ENCODE assay signal across 23 cellular contexts in the genomic region with DNA sequence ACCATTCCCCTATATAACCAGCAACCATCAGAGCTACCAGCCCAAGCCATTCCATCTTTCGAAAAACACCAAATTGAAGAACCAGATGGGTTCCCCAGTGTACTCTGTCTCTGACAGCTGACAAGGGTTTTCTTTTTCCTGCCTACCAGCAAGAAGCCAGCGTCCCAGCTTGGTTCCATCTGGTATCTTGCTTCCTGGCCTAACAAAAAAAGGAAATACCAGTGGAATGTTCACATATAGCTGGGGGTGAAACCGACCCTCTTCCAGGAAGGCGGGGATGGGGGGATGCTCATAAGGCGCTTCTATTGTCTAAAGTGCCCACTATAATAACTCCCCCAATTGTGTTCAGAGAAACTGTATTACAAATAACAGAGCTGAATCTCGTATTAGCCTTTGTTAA.
"Had no signal": no experiment of that assay in that cellular context is flagged by ENCODE, and none has a peak within 500 bp of the region (broad histone marks: within the 10 kb centered on the region; RNA-seq: fewer than 3 reads in every experiment).

No MANE protein-coding gene starts in this region.

- H3K36me3 Mint-ChIP-seq: stimulated activated naive B cell treated with anti-CD40 and anti-IgM and Interleukin-4, amounts not matched to agents 10 μg/mL and 1 μg/mL and 100 μg/mL, for 72 hours had no signal

- H3K4me1 Mint-ChIP-seq: naive thymus-derived CD4-positive, alpha-beta T cell; stimulated activated naive B cell treated with anti-CD40 and anti-IgM and Interleukin-4, amounts not matched to agents 10 μg/mL and 1 μg/mL and 100 μg/mL, for 72 hours; stimulated activated naive CD8-positive, alpha-beta T cell treated with anti-CD3 and anti-CD28 coated beads, Interleukin-15, amount 100 ng/mL, for 72 hours had no signal

- H3K27ac Mint-ChIP-seq: endodermal cell; naive thymus-derived CD4-positive, alpha-beta T cell; stimulated activated naive B cell treated with anti-CD40 and anti-IgM and Interleukin-4, amounts not matched to agents 10 μg/mL and 1 μg/mL and 100 μg/mL, for 72 hours; stimulated activated naive CD8-positive, alpha-beta T cell treated with anti-CD3 and anti-CD28 coated beads, Interleukin-15, amount 100 ng/mL, for 72 hours had no signal

- H3K4me3 Mint-ChIP-seq: endodermal cell; naive thymus-derived CD4-positive, alpha-beta T cell; nephron progenitor cell; stimulated activated naive B cell treated with anti-CD40 and anti-IgM and Interleukin-4, amounts not matched to agents 10 μg/mL and 1 μg/mL and 100 μg/mL, for 72 hours; stimulated activated naive CD8-positive, alpha-beta T cell treated with anti-CD3 and anti-CD28 coated beads, Interleukin-15, amount 100 ng/mL, for 72 hours had no signal

- ATAC-seq: esophagus mucosa; gastroesophageal sphincter; left colon; left ventricle myocardium superior; sciatic nerve; stimulated activated naive B cell treated with anti-CD40 and anti-IgM and Interleukin-4, amounts not matched to agents 10 μg/mL and 1 μg/mL and 100 μg/mL, for 72 hours; stimulated activated naive CD8-positive, alpha-beta T cell treated with anti-CD3 and anti-CD28 coated beads, Interleukin-15, amount 100 ng/mL, for 72 hours; upper lobe of right lung had no signal

- DNase-seq: colonic mucosa; effector CD4-positive, alpha-beta T cell; endodermal cell; foreskin fibroblast; head of caudate nucleus; kidney; left colon; left ventricle myocardium superior; mesendoderm; naive thymus-derived CD4-positive, alpha-beta T cell; nephron progenitor cell; retina; spleen; stimulated activated CD4-positive, alpha-beta T cell treated with anti-CD3 and anti-CD28 coated beads, Interleukin-15, amount 100 ng/mL, for 24 hours; stimulated activated CD4-positive, alpha-beta T cell treated with anti-CD3 and anti-CD28 coated beads, Interleukin-1b, Interleukin-23, amount 100 ng/mL, for 48 hours; stimulated activated CD4-positive, alpha-beta T cell treated with anti-CD3 and anti-CD28 coated beads, Interleukin-4, amount 100 ng/mL, for 24 hours; stimulated activated naive B cell treated with anti-CD40 and anti-IgM and Interleukin-4, amounts not matched to agents 10 μg/mL and 1 μg/mL and 100 μg/mL, for 72 hours; stimulated activated naive CD8-positive, alpha-beta T cell treated with anti-CD3 and anti-CD28 coated beads, Interleukin-15, amount 100 ng/mL, for 72 hours; testis; upper lobe of right lung had no signal
